ENCODE assay signal across 18 cellular contexts in genomic region chr3:65950340-65951326, GRCh38.
DNase-seq lines count a peak whose midpoint lies in the region; ATAC-seq and TF ChIP-seq lines count a peak whose summit lies in the region.
"Had no signal": no experiment of that assay in that cellular context is flagged by ENCODE, and none has a peak within 500 bp of the region (broad histone marks: within the 10 kb centered on the region; RNA-seq: fewer than 3 reads in every experiment).

No MANE protein-coding gene starts in this region.

- 84 to 86% methylated on average over 7 of the region's 7 CpGs for WGBS in body of pancreas, 2 donors

- H3K4me3 ChIP-seq in HEK293 (ENCODE audit: low read depth, low read length) (no peak overlapping the region), body of pancreas (no peak overlapping the region), retinal pigment epithelial cell (ENCODE audit: low read length) (no peak overlapping the region)
- H3K4me3 ChIP-seq: esophagus squamous epithelium, skin epidermis, tibial nerve had no signal

- H3K4me3 Mint-ChIP-seq in activated T-helper 2 cell treated with anti-CD3 and anti-CD28 coated beads, Interferon-gamma antibody, Interleukin-2, Interleukin-4, amounts not matched to agents 10 μg/mL and 5 μg/mL and 100 μg/mL, durations not matched to agents 14 hours and 24 hours and 36 hours (ENCODE audit: low read depth) = no peak overlapping the region

- intact Hi-C loops in body of pancreas (cut with DNase I) = no loop called here
- intact Hi-C loops in activated T-helper 2 cell treated with anti-CD3 and anti-CD28 coated beads, Interferon-gamma antibody, Interleukin-2, Interleukin-4, amounts not matched to agents 10 μg/mL and 5 μg/mL and 100 μg/mL, durations not matched to agents 14 hours and 24 hours and 36 hours (cut with micrococcal nuclease) = no loop called here

- H3K27me3 Mint-ChIP-seq in activated T-helper 2 cell treated with anti-CD3 and anti-CD28 coated beads, Interferon-gamma antibody, Interleukin-2, Interleukin-4, amounts not matched to agents 10 μg/mL and 5 μg/mL and 100 μg/mL, durations not matched to agents 14 hours and 24 hours and 36 hours (ENCODE audit: low read depth) = peaks cover 2% of the 10 kb centered on the region

- H3K36me3 ChIP-seq in HEK293 (ENCODE audit: control insufficient read depth in 2 of 2, insufficient read depth in 1 of 2, low read length in 2 of 2) = no peaks in the 10 kb centered on the region
- no peaks in the 10 kb centered on the region for H3K36me3 ChIP-seq in body of pancreas (replicated peaks in 1 of 2; ENCODE audit: insufficient read depth in 1 of 2, low read depth in 2 of 2)
- H3K36me3 ChIP-seq: esophagus squamous epithelium, tibial nerve had no signal

- H3K9me3 ChIP-seq in HEK293 (ENCODE audit: control insufficient read depth, insufficient read depth, low read depth, low read length) (no peaks in the 10 kb centered on the region), body of pancreas (peaks cover 0 to 2% (median 0%) of the 10 kb centered on the region in 3 donors)
- H3K9me3 ChIP-seq: esophagus squamous epithelium, tibial nerve had no signal

- H3K27ac ChIP-seq in HEK293 (ENCODE audit: extremely low read depth, low read depth, low read length) = no peak overlapping the region
- H3K27ac ChIP-seq in body of pancreas = peak overlapping the region in 3 of 4 donors; percentile 46 to 94 (median 76)
- H3K27ac ChIP-seq: tibial nerve had no signal

- no peak overlapping the region for H3K27ac Mint-ChIP-seq in activated T-helper 2 cell treated with anti-CD3 and anti-CD28 coated beads, Interferon-gamma antibody, Interleukin-2, Interleukin-4, amounts not matched to agents 10 μg/mL and 5 μg/mL and 100 μg/mL, durations not matched to agents 14 hours and 24 hours and 36 hours

- H3K4me1 ChIP-seq in HEK293 (ENCODE audit: control insufficient read depth, insufficient read depth, low read length) (peaks cover 16% of the 10 kb centered on the region; the same call in 1 of the 2 replicates), body of pancreas (peaks cover 79% of the 10 kb centered on the region)

- no peaks in the 10 kb centered on the region for H3K9me3 Mint-ChIP-seq in activated T-helper 2 cell treated with anti-CD3 and anti-CD28 coated beads, Interferon-gamma antibody, Interleukin-2, Interleukin-4, amounts not matched to agents 10 μg/mL and 5 μg/mL and 100 μg/mL, durations not matched to agents 14 hours and 24 hours and 36 hours

- H3K4me1 Mint-ChIP-seq in activated T-helper 2 cell treated with anti-CD3 and anti-CD28 coated beads, Interferon-gamma antibody, Interleukin-2, Interleukin-4, amounts not matched to agents 10 μg/mL and 5 μg/mL and 100 μg/mL, durations not matched to agents 14 hours and 24 hours and 36 hours (ENCODE audit: low read depth) = peaks cover 6% of the 10 kb centered on the region

- DNase-seq in body of pancreas (no peak), iPS-NIHi11 (ENCODE audit: low spot score) (peak; percentile 41), retinal pigment epithelial cell (ENCODE audit: low read depth) (no peak), HPDE6-E6E7 (ENCODE audit: extremely low spot score) (no peak), mucosa of gallbladder (ENCODE audit: low spot score) (no peak)
- no peak for DNase-seq in activated T-helper 2 cell treated with anti-CD3 and anti-CD28 coated beads, Interferon-gamma antibody, Interleukin-2, Interleukin-4, amounts not matched to agents 10 μg/mL and 5 μg/mL and 100 μg/mL, durations not matched to agents 14 hours and 24 hours and 36 hours (ENCODE audit: low spot score)
- DNase-seq: activated CD4-positive, alpha-beta T cell treated with anti-CD3 and anti-CD28 coated beads, Interleukin-2, amount 50 U/mL, for 4 hours; activated naive CD4-positive, alpha-beta T cell treated with Interleukin-2 at 50 U/mL for 16 hours; activated T-cell treated with anti-CD3 and anti-CD28 coated beads for 4 hours; esophagus squamous epithelium; KG1; NCI-H1092 treated with DMSO at 0.1 percent for 48 hours; NCI-H69; posterior cingulate gyrus had no signal

- POLR2A ChIA-PET in HEK293 (lab: Yijun Ruan, JAX) = interaction anchor here (0.7 kb wide), 2 partner anchors 22 to 102 kb away, joined by 4 to 8 read pairs; no protein-coding TSS in a partner anchor

- no peak for TF ChIP-seq CTCF in HEK293 (tag by site-specific recombination; IDR thresholded peaks at IDR 0.05)
- TF ChIP-seq CTCF in body of pancreas (IDR thresholded peaks at IDR 0.05) = no peak
- peak; percentile 8 for TF ChIP-seq CTCF in retinal pigment epithelial cell (conservative IDR thresholded peaks at IDR 0.05; ENCODE audit: low read depth, low read length)

- no peak for TF ChIP-seq POLR2A in body of pancreas (IDR thresholded peaks at IDR 0.05)

- no peaks in the 10 kb centered on the region for H3K27me3 ChIP-seq in body of pancreas
- H3K27me3 ChIP-seq: esophagus squamous epithelium, tibial nerve had no signal

- ATAC-seq in body of pancreas (no peak), GM19328 (IDR thresholded peaks at IDR 0.05; ENCODE audit: unreplicated experiment) (no peak)

- CTCF ChIA-PET in HEK293 (lab: Yijun Ruan, JAX) = interaction anchor here (0.6 kb wide), 1 partner anchor 163 kb away, joined by 3 read pairs; no protein-coding TSS in a partner anchor

- no peaks in the 10 kb centered on the region for H3K36me3 Mint-ChIP-seq in activated T-helper 2 cell treated with anti-CD3 and anti-CD28 coated beads, Interferon-gamma antibody, Interleukin-2, Interleukin-4, amounts not matched to agents 10 μg/mL and 5 μg/mL and 100 μg/mL, durations not matched to agents 14 hours and 24 hours and 36 hours (ENCODE audit: low read depth)

TF ChIP-seq in HEK293, 187 proteins besides CTCF, POLR2A, EP300 and RAD21:
- TF ChIP-seq ZBTB44 (tag by site-specific recombination; IDR thresholded peaks at IDR 0.05) = peak; percentile 15; the same call in 1 of the 2 replicates
- no peak for TF ChIP-seq IKZF3 (tag by site-specific recombination; IDR thresholded peaks at IDR 0.05)
- TF ChIP-seq ZNF366 (tag by site-specific recombination; conservative IDR thresholded peaks at IDR 0.05) = peak; percentile 93
- TF ChIP-seq ZNF10 (tag by site-specific recombination; IDR thresholded peaks at IDR 0.05) = no peak
- TF ChIP-seq ZNF341 (tag by site-specific recombination; IDR thresholded peaks at IDR 0.05; ENCODE audit: low read depth) = peak; percentile 40
- TF ChIP-seq, protein P1, sequence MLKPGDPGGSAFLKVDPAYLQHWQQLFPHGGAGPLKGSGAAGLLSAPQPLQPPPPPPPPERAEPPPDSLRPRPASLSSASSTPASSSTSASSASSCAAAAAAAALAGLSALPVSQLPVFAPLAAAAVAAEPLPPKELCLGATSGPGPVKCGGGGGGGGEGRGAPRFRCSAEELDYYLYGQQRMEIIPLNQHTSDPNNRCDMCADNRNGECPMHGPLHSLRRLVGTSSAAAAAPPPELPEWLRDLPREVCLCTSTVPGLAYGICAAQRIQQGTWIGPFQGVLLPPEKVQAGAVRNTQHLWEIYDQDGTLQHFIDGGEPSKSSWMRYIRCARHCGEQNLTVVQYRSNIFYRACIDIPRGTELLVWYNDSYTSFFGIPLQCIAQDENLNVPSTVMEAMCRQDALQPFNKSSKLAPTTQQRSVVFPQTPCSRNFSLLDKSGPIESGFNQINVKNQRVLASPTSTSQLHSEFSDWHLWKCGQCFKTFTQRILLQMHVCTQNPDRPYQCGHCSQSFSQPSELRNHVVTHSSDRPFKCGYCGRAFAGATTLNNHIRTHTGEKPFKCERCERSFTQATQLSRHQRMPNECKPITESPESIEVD (tag by site-specific recombination; IDR thresholded peaks at IDR 0.05) = peak; percentile 91
- TF ChIP-seq, protein P2, sequence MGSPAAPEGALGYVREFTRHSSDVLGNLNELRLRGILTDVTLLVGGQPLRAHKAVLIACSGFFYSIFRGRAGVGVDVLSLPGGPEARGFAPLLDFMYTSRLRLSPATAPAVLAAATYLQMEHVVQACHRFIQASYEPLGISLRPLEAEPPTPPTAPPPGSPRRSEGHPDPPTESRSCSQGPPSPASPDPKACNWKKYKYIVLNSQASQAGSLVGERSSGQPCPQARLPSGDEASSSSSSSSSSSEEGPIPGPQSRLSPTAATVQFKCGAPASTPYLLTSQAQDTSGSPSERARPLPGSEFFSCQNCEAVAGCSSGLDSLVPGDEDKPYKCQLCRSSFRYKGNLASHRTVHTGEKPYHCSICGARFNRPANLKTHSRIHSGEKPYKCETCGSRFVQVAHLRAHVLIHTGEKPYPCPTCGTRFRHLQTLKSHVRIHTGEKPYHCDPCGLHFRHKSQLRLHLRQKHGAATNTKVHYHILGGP (tag by site-specific recombination; IDR thresholded peaks at IDR 0.05) = peak; percentile 88
- no peak for TF ChIP-seq ZNF571 (tag by site-specific recombination; IDR thresholded peaks at IDR 0.05)
- TF ChIP-seq SCRT2 (tag by site-specific recombination; IDR thresholded peaks at IDR 0.05) = 0 out of 2 replicates have a peak, but pooled peaks have one; percentile 21
- peak; percentile 53; the same call in 1 of the 2 replicates for TF ChIP-seq OSR2 (tag by site-specific recombination; IDR thresholded peaks at IDR 0.05)
- TF ChIP-seq GLIS1 (tag by site-specific recombination; IDR thresholded peaks at IDR 0.05) = peak; percentile 45
- 0 out of 2 replicates have a peak, but pooled peaks have one; percentile 9 for TF ChIP-seq ZNF585B (tag by site-specific recombination; IDR thresholded peaks at IDR 0.05)
TF ChIP-seq in HEK293: peak in this region for 9.
